Comparison of ENCODE assay signal across 35 cellular contexts in the genomic region with DNA sequence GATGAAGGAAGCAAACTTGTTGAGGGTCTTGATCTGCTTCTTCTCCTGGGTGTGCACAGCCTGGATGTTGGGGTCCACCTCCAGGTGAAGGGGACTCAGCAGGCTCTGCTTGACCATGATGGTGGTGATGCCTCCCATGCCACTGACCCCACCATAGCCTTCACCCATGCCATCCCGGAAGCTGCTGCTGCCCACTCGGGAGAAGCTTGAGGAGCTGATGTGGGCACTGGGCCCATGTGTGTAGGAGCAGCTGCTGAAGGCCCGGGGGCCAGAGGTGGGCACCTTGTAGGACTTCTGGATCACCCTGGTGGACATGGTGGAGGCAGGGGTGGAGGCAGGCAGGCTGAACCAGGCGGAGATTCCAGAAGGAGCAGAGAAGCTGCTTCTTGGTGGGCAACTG.
A peak's percentile ranks its signal among the peaks of the same experiment; 100 is the strongest.
DNase-seq lines count a peak whose midpoint lies in the region; ATAC-seq, FAIRE-seq and TF ChIP-seq lines count a peak whose summit lies in the region.
"Had no signal": no experiment of that assay in that cellular context is flagged by ENCODE, and none has a peak within 500 bp of the region (broad histone marks: within the 10 kb centered on the region; RNA-seq: fewer than 3 reads in every experiment).

No MANE protein-coding gene starts in this region.

- H3T11ph ChIP-seq in H9 (ENCODE audit: low read length): no peak overlapping the region

- no peak overlapping the region for H2AK5ac ChIP-seq in H9 (ENCODE audit: insufficient read length, low read length)

- no peak overlapping the region for H2BK15ac ChIP-seq in H9 (ENCODE audit: low read depth, low read length)

- H3K27ac ChIP-seq in kidney (ENCODE audit: low read depth in 2 of 2, low read length in 2 of 2) (no peak overlapping the region), spleen (no peak overlapping the region), H9 (ENCODE audit: insufficient read length, low read depth, low read length) (no peak overlapping the region)
- H3K27ac ChIP-seq: 22Rv1; A549; BLaER1; BLaER1 treated with 17β-estradiol and CSF1 and Interleukin-3, amounts not matched to agents 10 nM and 100 nM; C4-2B had no signal

- no peaks in the 10 kb centered on the region for H3K23me2 ChIP-seq in H9 (ENCODE audit: insufficient read length, low read depth, low read length, poor library complexity, severe bottlenecking)

- H2BK5ac ChIP-seq in H9 (ENCODE audit: insufficient read length, low read length): no peak overlapping the region

- H3K4ac ChIP-seq in H9 (ENCODE audit: low read depth, low read length): no peak overlapping the region

- H3K9ac ChIP-seq in kidney (ENCODE audit: low read length in 2 of 2): no peak overlapping the region
- H3K9ac ChIP-seq in H9 (ENCODE audit: extremely low read depth, insufficient read length, low read length): no peak overlapping the region
- H3K9ac ChIP-seq: BLaER1; BLaER1 treated with 17β-estradiol and CSF1 and Interleukin-3, amounts not matched to agents 10 nM and 100 nM had no signal

- H3K4me3 ChIP-seq in kidney (ENCODE audit: low read length in 2 of 2): no peak overlapping the region
- H3K4me3 ChIP-seq in spleen: no peak overlapping the region
- H3K4me3 ChIP-seq: A549; BLaER1; BLaER1 treated with 17β-estradiol and CSF1 and Interleukin-3, amounts not matched to agents 10 nM and 100 nM had no signal

- H4K8ac ChIP-seq in H9 (replicated peaks; ENCODE audit: insufficient read length, low read depth, low read length): no peak overlapping the region

- no peak for ATAC-seq in HG03159 (IDR thresholded peaks at IDR 0.05; ENCODE audit: unreplicated experiment)
- no peak for ATAC-seq in GM19328 (IDR thresholded peaks at IDR 0.05; ENCODE audit: unreplicated experiment)
- ATAC-seq: A549; CD8-positive, alpha-beta T cell had no signal

- H2BK20ac ChIP-seq in H9 (ENCODE audit: low read depth, low read length, poor library complexity, severe bottlenecking): no peak overlapping the region

- no peak overlapping the region for H4K91ac ChIP-seq in H9 (ENCODE audit: insufficient read length, low read depth, low read length)

- TF ChIP-seq CTCF in kidney (IDR thresholded peaks at IDR 0.05; ENCODE audit: borderline replicate concordance, extremely low read depth, insufficient read depth): no peak
- TF ChIP-seq CTCF in spleen (IDR thresholded peaks at IDR 0.05 in 8 of 11, conservative IDR thresholded peaks at IDR 0.05 in 3 of 11): no peak
- TF ChIP-seq CTCF in H9 (conservative IDR thresholded peaks at IDR 0.05): no peak

- H3K14ac ChIP-seq in H9 (ENCODE audit: insufficient read depth, low read length): no peak overlapping the region

- peaks cover 74 to 75% of the 10 kb centered on the region in 2 experiments for H3K9me3 Mint-ChIP-seq in H9
- H3K9me3 Mint-ChIP-seq: CD4-positive, alpha-beta memory T cell; CD4-positive, alpha-beta T cell; CD8-positive, alpha-beta memory T cell; CD8-positive, alpha-beta T cell had no signal

- H3K4me1 ChIP-seq in kidney (ENCODE audit: control insufficient read depth in 1 of 2, insufficient read depth in 1 of 2, low read depth in 1 of 2, low read length in 2 of 2) (no peaks in the 10 kb centered on the region), spleen (no peaks in the 10 kb centered on the region), H9 (ENCODE audit: insufficient read depth, low read length) (no peaks in the 10 kb centered on the region)
- H3K4me1 ChIP-seq: A549; BE2C; BLaER1; BLaER1 treated with 17β-estradiol and CSF1 and Interleukin-3, amounts not matched to agents 10 nM and 100 nM; Caco-2 had no signal

- no peaks in the 10 kb centered on the region for H3K79me1 ChIP-seq in H9 (ENCODE audit: insufficient read depth, low read depth, low read length, poor library complexity, severe bottlenecking)

- H2BK12ac ChIP-seq in H9 (ENCODE audit: insufficient read length, low read depth, low read length): no peak overlapping the region

- no peak overlapping the region for H3K56ac ChIP-seq in H9 (ENCODE audit: insufficient read length, low read depth, low read length)

- H3K36me3 ChIP-seq in kidney (ENCODE audit: control insufficient read depth in 1 of 2, insufficient read depth in 2 of 2, low read length in 2 of 2) (no peaks in the 10 kb centered on the region), spleen (no peaks in the 10 kb centered on the region)
- H3K36me3 ChIP-seq: BE2C; BLaER1; BLaER1 treated with 17β-estradiol and CSF1 and Interleukin-3, amounts not matched to agents 10 nM and 100 nM had no signal

- H3K27me3 Mint-ChIP-seq in H9 (ENCODE audit: low read depth): no peaks in the 10 kb centered on the region; the same call in 1 of the 2 replicates
- H3K27me3 Mint-ChIP-seq: CD4-positive, alpha-beta memory T cell; CD4-positive, alpha-beta T cell had no signal

- no peak overlapping the region for H2AFZ ChIP-seq in H9 (ENCODE audit: low read length)

- 69 to 95% (median 79%) methylated on average over 4 of the region's 4 CpGs; no CpG with 5 or more reads in 1 of the 5 donors for WGBS in spleen, 5 donors
- no CpG with 5 or more reads among the region's 4 CpGs for whole genome bisulfite sequencing in H9 (ENCODE audit: extremely low coverage, insufficient read length, low lambda C conversion rate)

- no peak overlapping the region for H3K4me2 ChIP-seq in H9 (ENCODE audit: insufficient read depth, insufficient read length, low read length)
- H3K4me2 ChIP-seq: A549; BLaER1; BLaER1 treated with 17β-estradiol and CSF1 and Interleukin-3, amounts not matched to agents 10 nM and 100 nM had no signal

- no peak overlapping the region for H2BK120ac ChIP-seq in H9 (ENCODE audit: low read depth, low read length, poor library complexity, severe bottlenecking)

- no peak for FAIRE-seq in kidney (lab: Jason Lieb, UNC)
- FAIRE-seq: A204.1, A549, D721Med had no signal

- no peak overlapping the region for H3K4me3 Mint-ChIP-seq in H9
- H3K4me3 Mint-ChIP-seq: B cell; CD14-positive monocyte; CD4-positive, alpha-beta memory T cell; CD4-positive, alpha-beta T cell; CD8-positive, alpha-beta memory T cell; CD8-positive, alpha-beta T cell had no signal

- peaks cover 0 to 4% (median 0%) of the 10 kb centered on the region in 7 donors for H3K27me3 ChIP-seq in spleen (replicated peaks in 1 of 7)
- no peaks in the 10 kb centered on the region for H3K27me3 ChIP-seq in H9 (ENCODE audit: insufficient read depth, low read length)
- H3K27me3 ChIP-seq: BE2C; BLaER1; BLaER1 treated with 17β-estradiol and CSF1 and Interleukin-3, amounts not matched to agents 10 nM and 100 nM had no signal

- H3K36me3 Mint-ChIP-seq in H9 (ENCODE audit: insufficient read depth in 1 of 3, low read depth in 3 of 3): peaks cover 11 to 18% (median 13%) of the 10 kb centered on the region in 3 experiments
- H3K36me3 Mint-ChIP-seq: CD14-positive monocyte; CD4-positive, alpha-beta memory T cell; CD4-positive, CD25-positive, alpha-beta regulatory T cell; CD8-positive, alpha-beta memory T cell; CD8-positive, alpha-beta T cell had no signal

- intact Hi-C loops in kidney (cut with DNase I) (no loop called here), posterior vena cava (cut with DNase I) (no loop called here), spleen (cut with DNase I; ENCODE audit: low total_unique reads) (no loop called here)

- H3K23ac ChIP-seq in H9 (ENCODE audit: insufficient read length, low read depth, low read length): no peak overlapping the region

- H3K27ac Mint-ChIP-seq in H9: no peak overlapping the region
- H3K27ac Mint-ChIP-seq: B cell; CD4-positive, alpha-beta memory T cell; CD4-positive, alpha-beta T cell; CD4-positive, CD25-positive, alpha-beta regulatory T cell; CD8-positive, alpha-beta memory T cell; CD8-positive, alpha-beta T cell had no signal

- H3K18ac ChIP-seq in H9 (ENCODE audit: insufficient read length, low read depth, low read length): no peak overlapping the region

- no peaks in the 10 kb centered on the region for H3K79me2 ChIP-seq in H9 (ENCODE audit: insufficient read depth, low read length)

- no peak for TF ChIP-seq POLR2A in spleen (IDR thresholded peaks at IDR 0.05)

- no peaks in the 10 kb centered on the region for H3K4me1 Mint-ChIP-seq in H9
- H3K4me1 Mint-ChIP-seq: B cell; CD14-positive monocyte; CD4-positive, alpha-beta memory T cell; CD4-positive, CD25-positive, alpha-beta regulatory T cell; CD8-positive, alpha-beta memory T cell had no signal

- H3K9me3 ChIP-seq in kidney (ENCODE audit: control insufficient read depth in 1 of 2, low read length in 2 of 2) (no peaks in the 10 kb centered on the region), spleen (peaks cover 0 to 7% (median 0%) of the 10 kb centered on the region in 8 donors), H9 (ENCODE audit: control insufficient read depth, low read depth, low read length) (no peaks in the 10 kb centered on the region)
- H3K9me3 ChIP-seq: A549, BE2C, Caco-2 had no signal

- DNase-seq in kidney: peak; percentile 52
- DNase-seq in posterior vena cava (ENCODE audit: low spot score): peak; percentile 75
- DNase-seq in spleen: peak; percentile 58
- no peak for DNase-seq in H9
- DNase-seq: 8988T; ACHN; AML-193; BE2C; C1 segment of cervical spinal cord; Caco-2; Calu3; CD4-positive, alpha-beta memory T cell; CD4-positive, alpha-beta T cell; CD4-positive, CD25-positive, alpha-beta regulatory T cell; CD8-positive, alpha-beta memory T cell; CD8-positive, alpha-beta T cell; COR-L47; DMS 273 treated with DMSO at 0.1 percent for 48 hours; DMS153; DMS53; DMS79; DMS79 treated with DMSO at 0.1 percent for 48 hours; DND-41; EL had no signal

- no peak overlapping the region for H4K5ac ChIP-seq in H9 (ENCODE audit: insufficient read length, low read depth, low read length)

- no peaks in the 10 kb centered on the region for H4K20me1 ChIP-seq in H9 (ENCODE audit: control insufficient read depth, insufficient read depth, insufficient read length)
- H4K20me1 ChIP-seq: BLaER1; BLaER1 treated with 17β-estradiol and CSF1 and Interleukin-3, amounts not matched to agents 10 nM and 100 nM had no signal
